8 cellular contexts compared by ENCODE assay signal in the genomic region with DNA sequence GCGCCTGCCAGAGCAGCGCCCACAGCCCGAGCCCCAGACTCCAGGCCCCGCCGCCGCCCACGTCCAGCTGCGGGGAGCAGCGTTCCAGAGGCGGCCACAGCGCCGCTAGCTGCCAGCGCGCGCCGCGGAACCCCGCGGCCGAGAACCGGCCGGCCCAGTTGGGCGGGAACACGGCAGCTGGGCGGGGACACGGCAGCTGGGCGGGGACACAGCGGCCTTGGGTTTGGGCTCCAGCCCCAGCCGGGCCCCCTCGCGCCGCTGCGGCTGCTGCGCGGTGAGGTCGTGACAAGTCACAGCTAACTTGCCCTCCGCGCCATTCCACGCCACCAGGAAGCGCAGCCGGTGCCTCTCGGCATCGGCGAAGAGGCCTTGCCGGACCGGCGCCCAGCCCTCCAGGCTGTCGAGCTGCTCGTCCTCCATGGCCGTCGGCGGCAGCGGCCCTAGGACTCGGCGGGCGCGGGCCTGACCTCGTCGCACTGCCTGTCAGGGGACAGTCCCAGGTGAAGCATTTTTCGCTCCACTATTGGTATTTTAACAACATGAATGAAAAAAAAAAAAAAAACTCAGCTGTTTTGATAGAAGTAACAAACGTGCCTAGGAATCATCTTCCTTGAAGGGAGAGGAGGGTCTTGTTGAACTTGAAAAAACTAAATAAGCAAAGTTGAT. TPM values are rescaled to one million over a fixed set of nuclear protein-coding genes. Genes with fewer than 3 reads are reported as not detected.
DNase-seq lines count a peak whose midpoint lies in the region; ATAC-seq and TF ChIP-seq lines count a peak whose summit lies in the region.
"Not testable (repeated sequence)": the region's sequence is repeated elsewhere in the genome, so short reads cannot be mapped to it uniquely, and the experiment has no call there.

No MANE protein-coding gene starts in this region.

- POLR2A ChIA-PET in WTC11 (lab: Charles Lee): not testable (repeated sequence)

- intact Hi-C loops in Calu3 (cut with micrococcal nuclease; ENCODE audit: unreplicated experiment); heart left ventricle (cut with DNase I): not testable (repeated sequence)

- not testable (repeated sequence) for H2AK5ac ChIP-seq in neuronal stem cell (ENCODE audit: low read depth, low read length)

- H2BK5ac ChIP-seq in neuronal stem cell (ENCODE audit: low read length): not testable (repeated sequence)

- ATAC-seq in GM21576 (IDR thresholded peaks at IDR 0.05; ENCODE audit: unreplicated experiment) (peak; percentile 84), HG03469 (IDR thresholded peaks at IDR 0.05; ENCODE audit: unreplicated experiment) (peak; percentile 78), WTC11 (peak; percentile 95), heart left ventricle (peak; percentile 99 to 100 (median 99))

- not testable (repeated sequence) for H3K4ac ChIP-seq in neuronal stem cell (ENCODE audit: low read length)

- H3K27ac ChIP-seq in heart left ventricle: peak overlapping the region; percentile 75 to 90 (median 83)
- H3K27ac ChIP-seq in neuronal stem cell (replicated peaks; ENCODE audit: low read length): not testable (repeated sequence)

- H2BK12ac ChIP-seq in neuronal stem cell (ENCODE audit: low read length): not testable (repeated sequence)

- H3K36me3 Mint-ChIP-seq in Calu3 (ENCODE audit: insufficient read depth, unreplicated experiment); WTC11: not testable (repeated sequence)

- not testable (repeated sequence) for TF ChIP-seq CTCF in Calu3 (IDR thresholded peaks at IDR 0.05; ENCODE audit: unreplicated experiment); WTC11 (IDR thresholded peaks at IDR 0.05); astrocyte of the cerebellum (IDR thresholded peaks at IDR 0.05; ENCODE audit: low read depth, low read length, missing control alignments); heart left ventricle (IDR thresholded peaks at IDR 0.05)

- H3K79me1 ChIP-seq in neuronal stem cell (ENCODE audit: low read depth, low read length): not testable (repeated sequence)

- peak; percentile 1 for DNase-seq in Calu3
- DNase-seq in WTC11 (ENCODE audit: low spot score): peak; percentile 52
- not testable (repeated sequence) for DNase-seq in astrocyte of the cerebellum (ENCODE audit: low read depth)
- DNase-seq in heart left ventricle: peak; percentile 15 to 80 (median 35)
- DNase-seq in neuronal stem cell (ENCODE audit: low spot score): peak; percentile 1
- peak; percentile 2 to 9 for DNase-seq in stimulated activated CD8-positive, alpha-beta memory T cell treated with anti-CD3 and anti-CD28 coated beads, Interleukin-4, amount 100 ng/mL, for 4 hours (ENCODE audit: low read depth in 2 of 2, low spot score in 1 of 2)

- TF ChIP-seq POLR2A in heart left ventricle (IDR thresholded peaks at IDR 0.05): peak in 1 of 2 donors; percentile 18

- CTCF ChIA-PET in Calu3 (lab: Charles Lee); WTC11 (lab: Charles Lee): not testable (repeated sequence)

- not testable (repeated sequence) for H3K9me3 Mint-ChIP-seq in Calu3 (ENCODE audit: low read depth, unreplicated experiment); WTC11

- H3K4me3 ChIP-seq in astrocyte of the cerebellum (ENCODE audit: low read depth, low read length) (peak overlapping the region; percentile 41), heart left ventricle (peak overlapping the region; percentile 37 to 74 (median 60)), neuronal stem cell (ENCODE audit: low read length in 2 of 2) (peak overlapping the region in 1 of 2 donors; percentile 45)

- not testable (repeated sequence) for H3K4me1 ChIP-seq in heart left ventricle; neuronal stem cell (ENCODE audit: control insufficient read depth in 2 of 2, insufficient read depth in 1 of 2, low read depth in 1 of 2, low read length in 2 of 2)

- H3K9me3 ChIP-seq in heart left ventricle; neuronal stem cell (replicated peaks in 1 of 2; ENCODE audit: control insufficient read depth in 2 of 2, insufficient read depth in 1 of 2, low read depth in 1 of 2, low read length in 2 of 2): not testable (repeated sequence)

- H4K91ac ChIP-seq in neuronal stem cell (ENCODE audit: low read depth, low read length, poor library complexity): not testable (repeated sequence)

- H2BK120ac ChIP-seq in neuronal stem cell (ENCODE audit: low read depth, low read length): not testable (repeated sequence)

- H2BK15ac ChIP-seq in neuronal stem cell (ENCODE audit: low read length): not testable (repeated sequence)

- not testable (repeated sequence) for H3K27ac Mint-ChIP-seq in Calu3 (ENCODE audit: unreplicated experiment); WTC11

- not testable (repeated sequence) for H4K8ac ChIP-seq in neuronal stem cell (ENCODE audit: low read depth, low read length)

- in situ Hi-C loops in astrocyte of the cerebellum (cut with HindIII; ENCODE audit: low sequenced_read_pairs): not testable (repeated sequence)

- not testable (repeated sequence) for H3K4me1 Mint-ChIP-seq in Calu3 (ENCODE audit: low read depth, unreplicated experiment); WTC11

- not testable (repeated sequence) for H3K36me3 ChIP-seq in heart left ventricle; neuronal stem cell (replicated peaks in 1 of 2; ENCODE audit: control insufficient read depth in 2 of 2, insufficient read depth in 2 of 2, low read length in 2 of 2)

- H3K14ac ChIP-seq in neuronal stem cell (ENCODE audit: low read length): not testable (repeated sequence)

- peak overlapping the region; percentile 25 for H3K4me2 ChIP-seq in neuronal stem cell (ENCODE audit: insufficient read depth, low read length, poor library complexity, severe bottlenecking)

- not testable (repeated sequence) for BruUV-seq in Calu3 (replicated peaks; lab: Mats Ljungman, UMichigan)

- not testable (repeated sequence) for H3K9ac ChIP-seq in neuronal stem cell (ENCODE audit: low read depth, low read length, poor library complexity)

- not testable (repeated sequence) for H3K23ac ChIP-seq in neuronal stem cell (ENCODE audit: low read depth, low read length, poor library complexity)

- not testable (repeated sequence) for H3K18ac ChIP-seq in neuronal stem cell (ENCODE audit: low read length)

- 0 to 2% (median 0%) methylated on average over 2 to 27 of the region's 61 CpGs for WGBS in heart left ventricle, 4 donors
- no CpG with 5 or more reads among the region's 61 CpGs for WGBS in neuronal stem cell (ENCODE audit: extremely low coverage in 2 of 2, insufficient read length in 2 of 2, insufficient replicate concordance in 1 of 2), 2 donors

- not testable (repeated sequence) for H3K27me3 Mint-ChIP-seq in Calu3 (ENCODE audit: unreplicated experiment); WTC11 (ENCODE audit: low read depth)

- not testable (repeated sequence) for H3K27me3 ChIP-seq in heart left ventricle; neuronal stem cell (ENCODE audit: control insufficient read depth in 3 of 3, insufficient read depth in 3 of 3, low read depth in 1 of 3, low read length in 3 of 3)

- peak overlapping the region; percentile 69 for H2AFZ ChIP-seq in neuronal stem cell (ENCODE audit: low read length)

- not testable (repeated sequence) for H3K4me3 Mint-ChIP-seq in Calu3 (ENCODE audit: low read depth, unreplicated experiment)
- H3K4me3 Mint-ChIP-seq in WTC11: peak overlapping the region; percentile 59

TF ChIP-seq in WTC11, 78 proteins besides CTCF, POLR2A, EP300 and RAD21:
- TF ChIP-seq SP1 (CRISPR knock-in tag; conservative IDR thresholded peaks at IDR 0.05): peak; percentile 49; the same call in 1 of the 2 replicates
TF ChIP-seq in WTC11: peak in this region for 1; not testable (repeated sequence) for 77.

RNA-seq across cellular contexts. Expression of gene GOLGA8N, which starts 56.6 kb away (rescaled TPM):
- total RNA-seq in Calu3 (2022) (0.45 and 0.51 TPM in 2 replicates), WTC11 (2021) (1.1 to 1.8 TPM (median 1.6 TPM) in 3 replicates), heart left ventricle (10 to 100 TPM in 1 of 9 donors, 1 to 10 TPM in 8; 3.8 to 10.2 (median 5.1) TPM)
- 10 to 100 TPM in 1 of 2 donors, 1 to 10 TPM in 1; 1.7 to 12.6 TPM for polyA plus RNA-seq in heart left ventricle
- 0.45 TPM for polyA plus RNA-seq in neuronal stem cell (2013, experiment 1 of 2)
- 0.25 TPM for polyA plus RNA-seq in neuronal stem cell (2013, experiment 2 of 2)
